ENCODE assay signal across 11 cellular contexts in the genomic region with DNA sequence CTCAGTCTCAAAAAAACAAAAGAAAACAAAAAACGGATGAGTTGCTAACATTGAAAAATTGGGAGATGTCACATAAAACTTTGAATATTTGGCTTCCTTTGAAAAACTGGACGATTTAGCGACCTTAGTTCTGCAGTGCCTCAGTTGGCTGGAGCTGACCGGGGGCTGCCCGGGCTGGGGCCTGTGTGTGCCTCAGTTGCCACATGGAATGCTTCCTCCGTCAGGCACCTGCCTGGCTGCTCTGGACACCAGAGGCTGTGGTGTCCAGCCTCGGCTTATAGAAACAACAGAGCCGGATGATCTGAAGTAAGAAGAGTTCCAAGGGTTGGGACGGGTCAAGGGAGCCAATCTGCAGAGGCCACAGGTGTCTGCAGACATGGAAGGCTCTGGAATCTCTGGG. TPM values are rescaled to one million over a fixed set of nuclear protein-coding genes. Genes with fewer than 3 reads are reported as not detected.
"Had no signal": no experiment of that assay in that cellular context is flagged by ENCODE, and none has a peak within 500 bp of the region (broad histone marks: within the 10 kb centered on the region; RNA-seq: fewer than 3 reads in every experiment).

No MANE protein-coding gene starts in this region.

- ATAC-seq: GM23338, HCT116 had no signal

- H3K4me3 Mint-ChIP-seq: GM23338, H9, HFFc6 had no signal

- H3K4me1 ChIP-seq: HAP-1 had no signal

- H3K27ac ChIP-seq: GM23248 had no signal

- H3K9me3 Mint-ChIP-seq: GM23338, H9, HFFc6 had no signal

- H3K4me1 Mint-ChIP-seq: GM23338, H9 had no signal

- H3K36me3 ChIP-seq: HAP-1 had no signal

- DNase-seq: GM23248, GOT3, H7, H9, HCEC 1CT, HFFc6 had no signal

- H3K4me3 ChIP-seq: GM23248, GM23338, HAP-1 had no signal

- H3K9me3 ChIP-seq: HAP-1 had no signal

- H3K27ac Mint-ChIP-seq: GM23338, H9, HFFc6 had no signal

RNA-seq across cellular contexts. Expression of gene CACNG2, which starts 50.2 kb away (rescaled TPM):
- total RNA-seq: GM23248, GM23338, H1, H4, H7, H9, HFFc6 had no signal
